In genomic region chr10:114437456-114438292, GRCh38 we compare ENCODE assay signal across 8 cellular contexts. TPM values are rescaled to one million over a fixed set of nuclear protein-coding genes. Genes with fewer than 3 reads are reported as not detected.
A peak's percentile ranks its signal among the peaks of the same experiment; 100 is the strongest.
DNase-seq lines count a peak whose midpoint lies in the region; ATAC-seq and TF ChIP-seq lines count a peak whose summit lies in the region.

No MANE protein-coding gene starts in this region.

- H3K27ac Mint-ChIP-seq in activated T-helper 17 cell treated with anti-CD3 and anti-CD28 coated beads, Interleukin-2, amount 50 U/mL, for 72 hours, result no peak overlapping the region
- no peak overlapping the region for H3K27ac Mint-ChIP-seq in natural killer cell treated with Interleukin-12 subunit alpha and Interleukin-12 subunit beta and Interleukin-15 and Interleukin-18, amount 100 ng/mL, for 72 hours

- peaks cover 17 to 42% of the 10 kb centered on the region in 2 donors for H3K36me3 ChIP-seq in ascending aorta
- peaks cover 4 to 77% (median 38%) of the 10 kb centered on the region in 4 donors for H3K36me3 ChIP-seq in right lobe of liver

- H3K9me3 ChIP-seq in ascending aorta (no peaks in the 10 kb centered on the region), right lobe of liver (no peaks in the 10 kb centered on the region)

- H3K27me3 ChIP-seq in ascending aorta, result no peaks in the 10 kb centered on the region
- no peaks in the 10 kb centered on the region for H3K27me3 ChIP-seq in right lobe of liver

- TF ChIP-seq POLR2A in right lobe of liver (IDR thresholded peaks at IDR 0.05), result no peak

- peak; percentile 58 for DNase-seq in AG20443 (ENCODE audit: low spot score)
- DNase-seq in HCEC 1CT, result peak; percentile 23
- no peak for DNase-seq in ascending aorta (ENCODE audit: low spot score in 2 of 2)
- no peak for DNase-seq in right lobe of liver
- DNase-seq in putamen (ENCODE audit: low spot score), result no peak
- DNase-seq in natural killer cell treated with Interleukin-12 subunit alpha and Interleukin-12 subunit beta and Interleukin-15 and Interleukin-18, amount 100 ng/mL, for 72 hours (ENCODE audit: low spot score), result no peak

- H3K4me1 Mint-ChIP-seq in activated T-helper 17 cell treated with anti-CD3 and anti-CD28 coated beads, Interleukin-2, amount 50 U/mL, for 72 hours, result no peaks in the 10 kb centered on the region
- H3K4me1 Mint-ChIP-seq in natural killer cell treated with Interleukin-12 subunit alpha and Interleukin-12 subunit beta and Interleukin-15 and Interleukin-18, amount 100 ng/mL, for 72 hours (ENCODE audit: low read depth in 2 of 2), result no peaks in the 10 kb centered on the region

- no peaks in the 10 kb centered on the region for H3K27me3 Mint-ChIP-seq in activated T-helper 17 cell treated with anti-CD3 and anti-CD28 coated beads, Interleukin-2, amount 50 U/mL, for 72 hours
- no peaks in the 10 kb centered on the region for H3K27me3 Mint-ChIP-seq in natural killer cell treated with Interleukin-12 subunit alpha and Interleukin-12 subunit beta and Interleukin-15 and Interleukin-18, amount 100 ng/mL, for 72 hours

- H3K4me3 Mint-ChIP-seq in activated T-helper 17 cell treated with anti-CD3 and anti-CD28 coated beads, Interleukin-2, amount 50 U/mL, for 72 hours, result no peak overlapping the region
- no peak overlapping the region for H3K4me3 Mint-ChIP-seq in natural killer cell treated with Interleukin-12 subunit alpha and Interleukin-12 subunit beta and Interleukin-15 and Interleukin-18, amount 100 ng/mL, for 72 hours

- no peaks in the 10 kb centered on the region for H3K4me1 ChIP-seq in ascending aorta
- no peaks in the 10 kb centered on the region for H3K4me1 ChIP-seq in right lobe of liver

- no peak overlapping the region for H3K4me3 ChIP-seq in ascending aorta
- H3K4me3 ChIP-seq in right lobe of liver, result no peak overlapping the region

- 87% methylated on average over 6 of the region's 9 CpGs for WGBS in right lobe of liver (ENCODE audit: insufficient coverage, low coverage, low lambda C conversion rate, missing lambda C conversion rate)

- H3K27ac ChIP-seq in ascending aorta (no peak overlapping the region), right lobe of liver (no peak overlapping the region)

- H3K36me3 Mint-ChIP-seq in activated T-helper 17 cell treated with anti-CD3 and anti-CD28 coated beads, Interleukin-2, amount 50 U/mL, for 72 hours (ENCODE audit: low read depth), result peaks cover 94% of the 10 kb centered on the region
- H3K36me3 Mint-ChIP-seq in natural killer cell treated with Interleukin-12 subunit alpha and Interleukin-12 subunit beta and Interleukin-15 and Interleukin-18, amount 100 ng/mL, for 72 hours, result no peaks in the 10 kb centered on the region

- intact Hi-C loops in ascending aorta (cut with DNase I), result loop anchor here (1.0 kb wide), 1 partner anchor 133 kb away; no protein-coding TSS in a partner anchor
- intact Hi-C loops in right lobe of liver (cut with DNase I), result no loop called here

- ATAC-seq in right lobe of liver, result peak in 1 of 4 donors; percentile 26
- no peak for ATAC-seq in GM21447 (IDR thresholded peaks at IDR 0.05; ENCODE audit: unreplicated experiment)
- no peak for ATAC-seq in activated T-helper 17 cell treated with anti-CD3 and anti-CD28 coated beads, Interleukin-2, amount 50 U/mL, for 72 hours (replicated peaks)
- no peak for ATAC-seq in natural killer cell treated with Interleukin-12 subunit alpha and Interleukin-12 subunit beta and Interleukin-15 and Interleukin-18, amount 100 ng/mL, for 72 hours

- peak; percentile 35 to 50 (median 37) for TF ChIP-seq CTCF in ascending aorta (IDR thresholded peaks at IDR 0.05)
- peak; percentile 18 to 31 (median 26) for TF ChIP-seq CTCF in right lobe of liver (IDR thresholded peaks at IDR 0.05)

- no peaks in the 10 kb centered on the region for H3K9me3 Mint-ChIP-seq in activated T-helper 17 cell treated with anti-CD3 and anti-CD28 coated beads, Interleukin-2, amount 50 U/mL, for 72 hours
- no peaks in the 10 kb centered on the region for H3K9me3 Mint-ChIP-seq in natural killer cell treated with Interleukin-12 subunit alpha and Interleukin-12 subunit beta and Interleukin-15 and Interleukin-18, amount 100 ng/mL, for 72 hours

RNA-seq across cellular contexts. Expression of gene AFAP1L2, which starts 33.4 kb away (rescaled TPM):
- total RNA-seq in ascending aorta (30.4 TPM), right lobe of liver (1 to 10 TPM in 4 of 6 experiments, under 1 TPM in 2; 0.50 to 2.2 (median 1.1) TPM)
- total RNA-seq in activated T-helper 17 cell treated with anti-CD3 and anti-CD28 coated beads, Interleukin-2, amount 50 U/mL, for 72 hours, result 1 to 10 TPM; 1.1 to 1.7 TPM
- total RNA-seq in natural killer cell treated with Interleukin-12 subunit alpha and Interleukin-12 subunit beta and Interleukin-15 and Interleukin-18, amount 100 ng/mL, for 72 hours, result 1 to 10 TPM; 1.3 to 8.8 TPM

Comparison
In these comparisons a context has a peak if more than half of its experiments do, and no peak if none do; other contexts are left out.
1. DNase-seq: peak in AG20443 (single experiment) and HCEC 1CT (single experiment); none in ascending aorta (0 of 2), right lobe of liver (0 of 3), putamen (single experiment) and natural killer cell treated with Interleukin-12 subunit alpha and Interleukin-12 subunit beta and Interleukin-15 and Interleukin-18, amount 100 ng/mL, for 72 hours (single experiment).